In genomic region chr7:29329686-29330085, GRCh38 we compare ENCODE assay signal across 15 cellular contexts.
"Had no signal": no experiment of that assay in that cellular context is flagged by ENCODE, and none has a peak within 500 bp of the region (broad histone marks: within the 10 kb centered on the region; RNA-seq: fewer than 3 reads in every experiment).

No MANE protein-coding gene starts in this region.

- H3K9me3 ChIP-seq: esophagus muscularis mucosa, spleen, testis had no signal

- H3K4me3 ChIP-seq: dorsolateral prefrontal cortex, esophagus muscularis mucosa, spleen, testis had no signal

- ATAC-seq: activated CD4-positive, CD25-positive, alpha-beta regulatory T cell treated with anti-CD3 and anti-CD28 coated beads, Interleukin-2, amount 50 U/mL, for 24 hours; natural killer cell treated with Interleukin-12 subunit alpha and Interleukin-12 subunit beta and Interleukin-15 and Interleukin-18, amount 100 ng/mL, for 72 hours; right cardiac atrium; T-helper 17 cell had no signal

- H3K36me3 ChIP-seq: esophagus muscularis mucosa, spleen had no signal

- H3K9me3 Mint-ChIP-seq: natural killer cell treated with Interleukin-12 subunit alpha and Interleukin-12 subunit beta and Interleukin-15 and Interleukin-18, amount 100 ng/mL, for 72 hours had no signal

- H3K27me3 Mint-ChIP-seq: natural killer cell treated with Interleukin-12 subunit alpha and Interleukin-12 subunit beta and Interleukin-15 and Interleukin-18, amount 100 ng/mL, for 72 hours had no signal

- DNase-seq: activated effector memory CD4-positive, alpha-beta T cell treated with Interleukin-2 at 50 U/mL for 16 hours; activated T-cell treated with anti-CD3 and anti-CD28 coated beads, Interleukin-2, amount 50 U/mL, for 1 hour; dorsolateral prefrontal cortex; nucleus accumbens; right cardiac atrium; spleen; stimulated activated CD4-positive, alpha-beta T cell treated with anti-CD3 and anti-CD28 coated beads, Interleukin-1b, Interleukin-23, amount 100 ng/mL, for 48 hours; stimulated activated naive CD4-positive, alpha-beta T cell treated with Interleukin-2 at 50 U/mL for 16 hours; T-helper 17 cell; testis had no signal

- H3K4me3 Mint-ChIP-seq: activated naive CD4-positive, alpha-beta T cell treated with anti-CD3 and anti-CD28 coated beads, Interleukin-2, amount 50 U/mL, for 24 hours; natural killer cell treated with Interleukin-12 subunit alpha and Interleukin-12 subunit beta and Interleukin-15 and Interleukin-18, amount 100 ng/mL, for 72 hours; T-helper 17 cell had no signal

- H3K36me3 Mint-ChIP-seq: activated naive CD4-positive, alpha-beta T cell treated with anti-CD3 and anti-CD28 coated beads, Interleukin-2, amount 50 U/mL, for 24 hours; natural killer cell treated with Interleukin-12 subunit alpha and Interleukin-12 subunit beta and Interleukin-15 and Interleukin-18, amount 100 ng/mL, for 72 hours had no signal

- H3K4me1 Mint-ChIP-seq: activated naive CD4-positive, alpha-beta T cell treated with anti-CD3 and anti-CD28 coated beads, Interleukin-2, amount 50 U/mL, for 24 hours; T-helper 17 cell had no signal

- H3K4me1 ChIP-seq: testis had no signal

- H3K27me3 ChIP-seq: dorsolateral prefrontal cortex, esophagus muscularis mucosa, spleen, testis had no signal

- FAIRE-seq: islet of Langerhans had no signal

- H3K27ac Mint-ChIP-seq: activated naive CD4-positive, alpha-beta T cell treated with anti-CD3 and anti-CD28 coated beads, Interleukin-2, amount 50 U/mL, for 24 hours; natural killer cell treated with Interleukin-12 subunit alpha and Interleukin-12 subunit beta and Interleukin-15 and Interleukin-18, amount 100 ng/mL, for 72 hours; T-helper 17 cell had no signal

- H3K27ac ChIP-seq: esophagus muscularis mucosa, spleen, testis had no signal
